Comparison of ENCODE assay signal across 13 cellular contexts in the genomic region with DNA sequence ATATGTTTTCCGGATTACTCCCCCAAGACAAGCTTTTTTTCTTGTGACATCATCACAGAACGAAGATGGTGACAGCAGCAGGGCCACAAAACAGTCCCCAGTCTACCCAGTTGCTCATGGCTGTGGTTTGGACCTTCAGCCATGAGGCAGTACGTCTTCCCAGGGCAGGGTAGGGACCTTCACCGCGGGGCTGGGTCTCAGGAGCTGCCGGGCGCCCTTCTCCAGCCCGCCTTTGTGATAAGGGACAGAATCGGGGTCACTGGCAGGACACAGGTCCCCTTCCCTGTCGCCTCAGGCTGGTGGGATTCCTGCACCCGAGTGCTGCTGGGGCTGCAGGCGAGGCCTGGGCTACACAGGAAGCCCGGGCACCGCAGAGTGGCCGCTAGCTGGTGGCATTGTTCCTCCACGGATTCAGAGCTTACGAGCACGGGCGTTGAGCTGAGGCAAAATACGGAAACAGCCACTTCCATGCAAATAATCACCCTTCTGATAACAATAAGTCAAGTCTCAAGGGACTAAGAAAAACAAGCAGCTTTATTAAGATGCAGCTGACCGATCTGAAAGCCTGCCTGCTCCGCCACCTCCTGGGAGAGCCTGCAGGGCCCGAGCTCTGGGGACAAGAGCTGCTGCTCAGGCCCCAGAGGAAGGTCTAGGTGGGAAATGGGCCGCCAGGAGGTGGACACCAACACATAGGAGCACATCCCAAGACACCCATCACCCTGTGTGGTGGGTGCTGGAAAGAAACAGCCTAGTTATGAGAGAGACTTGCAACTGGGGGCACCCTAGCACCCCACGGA. TPM values are rescaled to one million over a fixed set of nuclear protein-coding genes. Genes with fewer than 3 reads are reported as not detected.
DNase-seq lines count a peak whose midpoint lies in the region; ATAC-seq and TF ChIP-seq lines count a peak whose summit lies in the region.
"Had no signal": no experiment of that assay in that cellular context is flagged by ENCODE, and none has a peak within 500 bp of the region (broad histone marks: within the 10 kb centered on the region; RNA-seq: fewer than 3 reads in every experiment).

No MANE protein-coding gene starts in this region.

- ATAC-seq in GM21381 (IDR thresholded peaks at IDR 0.05; ENCODE audit: unreplicated experiment) (peak; percentile 47), HG03442 (IDR thresholded peaks at IDR 0.05; ENCODE audit: unreplicated experiment) (peak; percentile 68), left ventricle myocardium superior (peak; percentile 21)
- ATAC-seq: HCT116 had no signal

- intact Hi-C loops in left ventricle myocardium superior (cut with micrococcal nuclease) = no loop called here

- DNase-seq in GM10266 (ENCODE audit: extremely low spot score) (peak; percentile 52), left ventricle myocardium superior (peak; percentile 44), kidney glomerular epithelial cell (lab: John Stamatoyannopoulos, UW) (no peak), cerebellar cortex (ENCODE audit: low spot score) (no peak)
- DNase-seq in stimulated activated naive CD4-positive, alpha-beta T cell (lab: John Stamatoyannopoulos, UW) = no peak
- DNase-seq in activated CD4-positive, alpha-beta T cell treated with anti-CD3 and anti-CD28 coated beads, Interleukin-2, amount 50 U/mL, for 48 hours = no peak
- DNase-seq: mesenchymal stem cell, NCI-H1417 treated with DMSO at 0.1 percent for 48 hours, T-helper 2 cell, trophoblast cell had no signal

- TF ChIP-seq CTCF in GM10266 (IDR thresholded peaks at IDR 0.05; ENCODE audit: control insufficient read depth, insufficient read depth, low read depth, missing control alignments) = peak; percentile 32

RNA-seq across cellular contexts. Expression of gene TBX1, which starts 12.3 kb away (rescaled TPM):
- 3.6 TPM for total RNA-seq in left ventricle myocardium superior

RNA-seq across cellular contexts. Expression of gene GP1BB, which starts 49.5 kb away (rescaled TPM):
- total RNA-seq in left ventricle myocardium superior = not detected

RNA-seq across cellular contexts. Expression of gene SEPTIN5, which starts 58.6 kb away (rescaled TPM):
- total RNA-seq in left ventricle myocardium superior = 152 TPM

Comparison
In these comparisons a context has a peak if more than half of its experiments do, and no peak if none do; other contexts are left out.
1. DNase-seq: peak in GM10266 (single experiment) and left ventricle myocardium superior (single experiment); none in kidney glomerular epithelial cell (single experiment), stimulated activated naive CD4-positive, alpha-beta T cell (0 of 6), activated CD4-positive, alpha-beta T cell treated with anti-CD3 and anti-CD28 coated beads, Interleukin-2, amount 50 U/mL, for 48 hours (0 of 2) and cerebellar cortex (single experiment).
2. Peak in every context shown above with its lines, with median percentiles within 50 percentile points of each other: ATAC-seq.